ENCODE assay signal across 15 cellular contexts in the genomic region with DNA sequence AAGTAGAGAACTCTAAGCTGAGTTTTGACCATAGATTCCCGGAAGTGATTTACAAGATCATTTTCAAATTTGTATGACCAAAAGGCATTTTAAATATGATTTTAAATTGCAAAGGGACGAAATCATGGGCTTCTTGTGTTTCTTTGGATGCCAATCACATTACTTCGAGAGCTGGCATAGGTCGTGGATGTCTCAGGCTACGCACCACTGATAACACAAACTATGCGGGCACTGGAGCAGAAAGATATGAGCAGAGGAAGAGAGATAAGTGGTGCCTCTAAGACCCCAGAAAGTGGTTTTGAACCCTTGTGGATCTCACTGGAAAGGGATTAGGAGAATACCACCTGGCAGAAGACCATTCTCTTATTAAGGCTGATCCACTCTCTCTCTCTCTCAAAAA.
"Had no signal": no experiment of that assay in that cellular context is flagged by ENCODE, and none has a peak within 500 bp of the region (broad histone marks: within the 10 kb centered on the region; RNA-seq: fewer than 3 reads in every experiment).

No MANE protein-coding gene starts in this region.

- ATAC-seq: body of pancreas; effector memory CD8-positive, alpha-beta T cell; stimulated activated naive CD8-positive, alpha-beta T cell treated with anti-CD3 and anti-CD28 coated beads, Interleukin-15, amount 100 ng/mL, for 72 hours had no signal

- H3K27ac ChIP-seq: body of pancreas, hepatocyte, sigmoid colon, testis had no signal

- H3K27me3 ChIP-seq: body of pancreas, hepatocyte, sigmoid colon, testis had no signal

- DNase-seq: activated B cell treated with CpG ODN at 0.5 μM for 24 hours; activated CD4-positive, alpha-beta T cell treated with anti-CD3 and anti-CD28 coated beads, Interleukin-2, amount 10 ng/mL, durations not matched to agents 24 days and 14 days; activated naive CD4-positive, alpha-beta T cell treated with Interleukin-2 at 50 U/mL for 16 hours; body of pancreas; central memory CD4-positive, alpha-beta T cell; cortex of kidney; effector memory CD8-positive, alpha-beta T cell; erythroblast; kidney; mesendoderm; sigmoid colon; stimulated activated CD4-positive, alpha-beta T cell treated with anti-CD3 and anti-CD28 coated beads, Interleukin-4, amount 100 ng/mL, for 24 hours; stimulated activated naive CD8-positive, alpha-beta T cell treated with anti-CD3 and anti-CD28 coated beads, Interleukin-15, amount 100 ng/mL, for 72 hours; testis had no signal

- H3K36me3 ChIP-seq: sigmoid colon had no signal

- H3K9me3 ChIP-seq: body of pancreas, sigmoid colon, testis had no signal

- H2AFZ ChIP-seq: hepatocyte had no signal

- H3K4me3 ChIP-seq: body of pancreas, hepatocyte, sigmoid colon, testis had no signal

- H3K79me2 ChIP-seq: hepatocyte had no signal

- H3K4me1 ChIP-seq: body of pancreas, sigmoid colon, testis had no signal

- H3K4me2 ChIP-seq: hepatocyte had no signal
